ENCODE assay signal across 23 cellular contexts in genomic region chr11:68347841-68348240, GRCh38.
"Had no signal": no experiment of that assay in that cellular context is flagged by ENCODE, and none has a peak within 500 bp of the region (broad histone marks: within the 10 kb centered on the region; RNA-seq: fewer than 3 reads in every experiment).

No MANE protein-coding gene starts in this region.

- H3K36me3 ChIP-seq: neutrophil, right atrium auricular region, thoracic aorta had no signal

- FAIRE-seq: endothelial cell of umbilical vein, keratinocyte, small intestine, urothelium cell line had no signal

- H3K4me3 ChIP-seq: coronary artery, left ventricle myocardium inferior, lung, right atrium auricular region, stomach, thoracic aorta had no signal

- ATAC-seq: foreskin keratinocyte; left cardiac atrium; naive thymus-derived CD4-positive, alpha-beta T cell had no signal

- DNase-seq: effector CD4-positive, alpha-beta T cell; endodermal cell; erythroblast; foreskin keratinocyte; immature natural killer cell; left cardiac atrium; left ventricle myocardium inferior; naive thymus-derived CD4-positive, alpha-beta T cell; nephron progenitor cell; small intestine; stimulated activated CD4-positive, alpha-beta T cell treated with anti-CD3 and anti-CD28 coated beads, Interleukin-4, amount 100 ng/mL, for 1 hour; stimulated activated naive CD4-positive, alpha-beta T cell; stomach; substantia nigra had no signal

- H3K36me3 Mint-ChIP-seq: immature natural killer cell had no signal

- H3K27me3 Mint-ChIP-seq: naive thymus-derived CD4-positive, alpha-beta T cell; type B pancreatic cell had no signal

- H3K9me3 ChIP-seq: neutrophil, right atrium auricular region, stomach, thoracic aorta had no signal

- H3K4me3 Mint-ChIP-seq: endodermal cell; immature natural killer cell; naive thymus-derived CD4-positive, alpha-beta T cell; nephron progenitor cell; type B pancreatic cell had no signal

- H3K27ac Mint-ChIP-seq: endodermal cell, immature natural killer cell, type B pancreatic cell had no signal

- H3K27me3 ChIP-seq: foreskin keratinocyte, neutrophil, right atrium auricular region, stomach had no signal

- H3K9me3 Mint-ChIP-seq: immature natural killer cell, type B pancreatic cell had no signal

- H3K4me1 ChIP-seq: foreskin keratinocyte had no signal

- H3K4me1 Mint-ChIP-seq: endodermal cell, immature natural killer cell had no signal

- H3K27ac ChIP-seq: foreskin keratinocyte, neutrophil had no signal
